In the genomic region with DNA sequence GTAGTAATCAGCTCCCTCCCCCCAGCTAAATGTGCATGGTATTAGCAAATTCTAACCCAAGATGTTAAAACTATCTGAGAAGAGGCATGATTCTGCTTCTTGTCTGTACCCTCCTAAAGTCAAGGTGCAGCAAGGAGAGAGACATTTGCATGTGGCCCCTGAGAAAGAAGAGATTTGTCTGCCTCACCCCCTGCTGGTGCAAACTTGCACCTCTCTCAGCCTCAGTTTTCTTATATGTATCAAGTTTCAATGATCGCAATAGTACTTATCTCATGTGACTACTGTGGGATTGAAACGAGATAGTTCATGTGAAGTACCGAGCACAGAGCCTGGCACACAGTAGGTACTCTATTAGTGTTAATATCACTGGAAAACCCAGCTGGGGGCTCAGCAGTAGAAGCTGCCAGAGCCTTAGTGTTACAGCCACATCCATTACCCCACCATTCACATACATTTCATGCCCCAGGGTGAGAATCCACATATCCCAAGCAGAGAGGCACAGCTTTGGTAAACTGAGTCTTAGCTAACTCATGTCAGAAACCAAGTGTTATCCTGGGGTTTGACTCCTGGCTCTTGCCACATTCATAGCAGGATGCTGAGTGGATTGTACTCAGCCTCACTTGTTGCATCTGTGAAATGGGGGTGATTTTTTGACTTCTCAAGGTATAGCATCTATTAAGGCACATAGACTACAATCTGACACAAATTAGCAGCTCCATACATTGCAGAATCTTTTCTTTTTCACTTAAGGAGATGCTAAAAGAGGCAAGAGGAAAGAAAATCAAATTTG, we compare ENCODE assay signal across 9 cellular contexts. TPM values are rescaled to one million over a fixed set of nuclear protein-coding genes. Genes with fewer than 3 reads are reported as not detected.
A peak's percentile ranks its signal among the peaks of the same experiment; 100 is the strongest.
DNase-seq lines count a peak whose midpoint lies in the region; ATAC-seq and TF ChIP-seq lines count a peak whose summit lies in the region.
"Had no signal": no experiment of that assay in that cellular context is flagged by ENCODE, and none has a peak within 500 bp of the region (broad histone marks: within the 10 kb centered on the region; RNA-seq: fewer than 3 reads in every experiment).

No MANE protein-coding gene starts in this region.

- peak overlapping the region; percentile 97 for H3K27ac Mint-ChIP-seq in activated naive CD8-positive, alpha-beta T cell treated with anti-CD3 and anti-CD28 coated beads for 36 hours

- H3K4me2 ChIP-seq in osteoblast (ENCODE audit: insufficient read depth, low read length): no peak overlapping the region

- peaks cover 33% of the 10 kb centered on the region for H3K36me3 ChIP-seq in osteoblast (ENCODE audit: insufficient read depth, low read length)
- H3K36me3 ChIP-seq in heart right ventricle: peaks cover 0 to 11% (median 0%) of the 10 kb centered on the region in 9 donors

- no peaks in the 10 kb centered on the region for H3K27me3 ChIP-seq in osteoblast (ENCODE audit: insufficient read depth, low read length)
- H3K27me3 ChIP-seq in heart right ventricle: no peaks in the 10 kb centered on the region
- H3K27me3 ChIP-seq: SJSA1 had no signal

- H3K79me2 ChIP-seq in osteoblast (ENCODE audit: insufficient read depth, low read length): peaks cover 94% of the 10 kb centered on the region

- no peak for DNase-seq in activated naive CD8-positive, alpha-beta T cell treated with anti-CD3 and anti-CD28 coated beads for 36 hours
- no peak for DNase-seq in osteoblast (ENCODE audit: insufficient read length, low spot score, missing footprints)
- DNase-seq in RWPE1 (ENCODE audit: low spot score): no peak
- no peak for DNase-seq in heart right ventricle
- no peak for DNase-seq in COLO829 (ENCODE audit: low spot score)
- DNase-seq in NCI-H2081 treated with DMSO at 0.1 percent for 48 hours (lab: John Stamatoyannopoulos, UW): no peak

- no peaks in the 10 kb centered on the region for H3K9me3 ChIP-seq in osteoblast (ENCODE audit: low read depth, low read length)
- H3K9me3 ChIP-seq in heart right ventricle: no peaks in the 10 kb centered on the region
- H3K9me3 ChIP-seq: SJSA1 had no signal

- H2AFZ ChIP-seq in osteoblast (ENCODE audit: low read length): no peak overlapping the region

- H3K27me3 Mint-ChIP-seq in activated naive CD8-positive, alpha-beta T cell treated with anti-CD3 and anti-CD28 coated beads for 36 hours: no peaks in the 10 kb centered on the region

- intact Hi-C loops in heart right ventricle (cut with DNase I): loop anchor here in 1 of 10 donors (10.0 kb wide), 1 partner anchor 139 kb away; no protein-coding TSS in a partner anchor

- H3K4me1 ChIP-seq in osteoblast (ENCODE audit: insufficient read depth, low read length): peaks cover 95% of the 10 kb centered on the region
- H3K4me1 ChIP-seq in heart right ventricle: peaks cover 5 to 100% (median 54%) of the 10 kb centered on the region in 9 donors

- H3K4me3 ChIP-seq in osteoblast (ENCODE audit: insufficient read depth, low read length): no peak overlapping the region
- H3K4me3 ChIP-seq in heart right ventricle: no peak overlapping the region
- H3K4me3 ChIP-seq: SJSA1 had no signal

- POLR2A ChIA-PET in RWPE1 (lab: Yijun Ruan, JAX; ENCODE audit: low non-redundant PET): no interaction called here

- WGBS in heart right ventricle, 2 donors: 65 to 68% methylated on average over 3 of the region's 3 CpGs

- ATAC-seq in HG02798 (IDR thresholded peaks at IDR 0.05; ENCODE audit: poor library complexity, unreplicated experiment): peak; percentile 45
- no peak for ATAC-seq in heart right ventricle

- H3K9me3 Mint-ChIP-seq in activated naive CD8-positive, alpha-beta T cell treated with anti-CD3 and anti-CD28 coated beads for 36 hours: no peaks in the 10 kb centered on the region

- H4K20me1 ChIP-seq in osteoblast (ENCODE audit: insufficient read depth, low read length): peaks cover 16% of the 10 kb centered on the region

- TF ChIP-seq CTCF in GM12874 (IDR thresholded peaks at IDR 0.05; ENCODE audit: insufficient read depth, low read depth, low read length): peak; percentile 61
- no peak for TF ChIP-seq CTCF in osteoblast (IDR thresholded peaks at IDR 0.05; ENCODE audit: extremely low read depth, low read depth, low read length)
- no peak for TF ChIP-seq CTCF in RWPE1 (conservative IDR thresholded peaks at IDR 0.05; ENCODE audit: low read depth)
- TF ChIP-seq CTCF in heart right ventricle (IDR thresholded peaks at IDR 0.05): peak in 1 of 9 donors; percentile 7

- H3K4me3 Mint-ChIP-seq in activated naive CD8-positive, alpha-beta T cell treated with anti-CD3 and anti-CD28 coated beads for 36 hours: peak overlapping the region; percentile 58

- peaks cover 98% of the 10 kb centered on the region for H3K4me1 Mint-ChIP-seq in activated naive CD8-positive, alpha-beta T cell treated with anti-CD3 and anti-CD28 coated beads for 36 hours

- peak overlapping the region; percentile 99 for H3K27ac ChIP-seq in osteoblast (ENCODE audit: low read depth, low read length)
- no peak overlapping the region for H3K27ac ChIP-seq in RWPE1
- peak overlapping the region in 1 of 10 donors; percentile 87 for H3K27ac ChIP-seq in heart right ventricle
- H3K27ac ChIP-seq: SJSA1 had no signal

- CTCF ChIA-PET in RWPE1 (lab: Yijun Ruan, JAX): interaction anchor here (0.6 kb wide), 1 partner anchor 40 kb away, joined by 4 read pairs; no protein-coding TSS in a partner anchor

- peaks cover 78% of the 10 kb centered on the region for H3K36me3 Mint-ChIP-seq in activated naive CD8-positive, alpha-beta T cell treated with anti-CD3 and anti-CD28 coated beads for 36 hours

RNA-seq across cellular contexts. Expression of gene CD44, which starts 24.9 kb away (rescaled TPM):
- 100 to 1,000 TPM; 380 to 428 TPM for total RNA-seq in activated naive CD8-positive, alpha-beta T cell treated with anti-CD3 and anti-CD28 coated beads for 36 hours
- total RNA-seq in osteoblast: 238 and 268 TPM in 2 replicates
- 100 to 1,000 TPM in 1 of 10 donors, 10 to 100 TPM in 9; 18.9 to 104 (median 27.1) TPM for total RNA-seq in heart right ventricle
- 10 to 100 TPM in 1 of 2 donors, 1 to 10 TPM in 1; 7.0 to 18.8 TPM for polyA plus RNA-seq in heart right ventricle
